10 cellular contexts compared by ENCODE assay signal in the genomic region with DNA sequence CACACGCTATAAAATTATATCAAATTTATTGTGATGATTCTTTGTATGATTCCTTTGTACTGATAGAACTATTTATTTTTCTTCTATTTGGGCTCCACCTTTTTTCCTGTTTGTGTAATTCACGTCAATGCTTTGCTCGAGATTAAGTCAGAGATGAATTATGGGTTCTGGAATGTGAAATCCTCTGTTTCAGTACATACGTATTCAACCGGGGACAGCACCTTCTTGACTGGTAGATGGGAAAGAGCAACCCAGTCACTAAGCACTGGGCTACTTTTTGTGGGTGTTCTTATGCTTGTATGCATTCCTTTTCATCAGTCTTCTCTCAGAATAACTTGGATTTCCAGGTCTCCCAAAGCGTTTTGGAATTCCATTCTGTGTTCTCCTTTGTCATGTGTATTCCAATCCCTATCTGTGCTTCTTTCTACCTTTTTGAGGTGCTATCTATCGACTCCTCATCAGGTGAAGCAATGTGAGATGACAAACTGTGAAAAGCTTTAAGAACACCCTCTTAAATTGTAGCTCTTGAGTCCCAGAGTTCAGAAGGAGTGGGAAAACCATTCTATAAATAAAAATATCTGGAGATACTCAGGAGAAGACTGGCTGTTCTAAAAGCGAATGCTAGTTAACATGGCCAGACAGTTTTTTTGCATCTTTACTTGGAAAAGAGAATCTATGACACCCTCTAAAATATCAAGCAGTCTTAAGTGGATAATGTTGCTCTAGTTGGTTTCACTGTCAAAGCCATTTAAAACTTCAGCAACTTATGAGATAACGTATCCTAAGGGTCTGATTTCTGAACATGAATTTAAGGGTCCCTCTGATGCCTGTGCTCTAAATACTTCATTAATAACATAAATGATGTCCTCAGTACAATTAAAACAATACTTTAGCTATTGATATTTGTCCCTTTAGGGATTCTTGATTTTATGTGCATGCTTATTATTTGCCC.
DNase-seq lines count a peak whose midpoint lies in the region; ATAC-seq and TF ChIP-seq lines count a peak whose summit lies in the region.
"Had no signal": no experiment of that assay in that cellular context is flagged by ENCODE, and none has a peak within 500 bp of the region (broad histone marks: within the 10 kb centered on the region; RNA-seq: fewer than 3 reads in every experiment).

No MANE protein-coding gene starts in this region.

- peak overlapping the region; percentile 66 for H3K27ac ChIP-seq in psoas muscle

- no peaks in the 10 kb centered on the region for H3K36me3 ChIP-seq in psoas muscle (ENCODE audit: insufficient read depth in 1 of 2, low read depth in 1 of 2)

- ATAC-seq in psoas muscle, result no peak
- ATAC-seq in GM21529 (IDR thresholded peaks at IDR 0.05; ENCODE audit: unreplicated experiment), result no peak

- no peaks in the 10 kb centered on the region for H3K27me3 ChIP-seq in psoas muscle (ENCODE audit: insufficient read depth in 3 of 3, low read length in 2 of 3)

- TF ChIP-seq CTCF in epithelial cell of esophagus (IDR thresholded peaks at IDR 0.05; ENCODE audit: insufficient read depth, low read depth, low read length, missing control alignments) (no peak), psoas muscle (IDR thresholded peaks at IDR 0.05) (no peak)

- WGBS in psoas muscle, 3 donors, result 89 to 92% (median 90%) methylated on average over 9 of the region's 9 CpGs

- peaks cover 23% of the 10 kb centered on the region for H3K4me1 ChIP-seq in psoas muscle

- peak; percentile 30 for DNase-seq in Daoy (ENCODE audit: low read depth)
- DNase-seq in RPMI7951 (ENCODE audit: low read depth), result peak; percentile 46
- peak; percentile 97 for DNase-seq in epithelial cell of esophagus (ENCODE audit: low read depth)
- DNase-seq in psoas muscle, result no peak
- no peak for DNase-seq in activated gamma-delta T cell (lab: John Stamatoyannopoulos, UW)
- DNase-seq in SW 1271 (lab: John Stamatoyannopoulos, UW), result no peak
- DNase-seq in GOT3 (lab: John Stamatoyannopoulos, UW), result no peak
- DNase-seq: COR-L47, KBM-7 had no signal

- intact Hi-C loops in psoas muscle (cut with DNase I), result no loop called here

- no peak overlapping the region for H3K4me3 ChIP-seq in epithelial cell of esophagus (ENCODE audit: low read length)
- H3K4me3 ChIP-seq in psoas muscle, result no peak overlapping the region

- H3K9me3 ChIP-seq in psoas muscle, result no peaks in the 10 kb centered on the region

Comparison
In these comparisons a context has a peak if more than half of its experiments do, and no peak if none do; other contexts are left out.
1. DNase-seq: peak in Daoy (single experiment), RPMI7951 (single experiment) and epithelial cell of esophagus (single experiment); none in psoas muscle (0 of 2), activated gamma-delta T cell (single experiment), SW 1271 (0 of 2) and GOT3 (single experiment).